In the genomic region with DNA sequence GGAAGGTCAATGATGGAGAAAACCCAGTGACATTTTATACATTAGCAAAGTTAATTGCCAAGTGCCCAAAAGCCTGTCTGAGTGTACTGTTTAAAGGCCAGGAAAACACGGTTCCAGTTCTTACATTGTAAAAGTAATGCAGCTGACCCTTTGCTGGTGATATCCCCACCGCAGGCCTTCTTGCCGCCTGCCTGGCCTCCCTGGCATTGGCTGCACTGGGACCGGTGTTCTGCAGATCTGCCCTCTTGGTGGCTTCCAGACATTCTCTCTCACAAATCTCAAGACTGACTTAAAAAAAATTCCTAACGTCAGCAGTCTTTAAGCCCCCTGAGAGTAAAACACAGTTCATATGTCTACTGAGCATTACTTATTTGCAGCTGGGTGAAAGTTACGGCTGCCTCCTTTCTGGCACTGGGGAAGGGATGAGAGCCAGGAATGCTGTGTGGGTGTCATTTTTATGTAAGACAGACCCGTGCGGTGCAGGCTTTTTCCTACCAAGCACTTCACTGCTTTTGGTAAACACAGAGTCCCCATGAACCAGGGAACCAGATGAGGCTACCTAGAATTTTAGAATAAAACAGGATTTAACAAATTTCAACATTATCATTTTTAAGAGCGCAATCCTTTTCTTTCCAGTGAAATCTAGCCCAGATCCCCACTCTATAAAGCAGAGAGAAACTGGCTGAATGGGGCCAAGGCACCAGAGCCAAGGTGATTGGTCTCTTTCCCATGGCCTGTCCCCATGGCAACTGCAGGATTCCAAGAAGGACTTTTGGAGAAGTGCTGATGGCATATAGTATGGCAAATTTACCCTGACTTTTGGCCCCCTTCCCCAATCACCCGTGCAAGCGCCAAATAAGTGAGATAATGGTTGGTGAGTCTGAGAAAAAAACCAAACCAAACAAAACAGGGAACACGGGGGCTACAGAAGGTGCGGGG, we compare ENCODE assay signal across 1 cellular context.
TF ChIP-seq lines count a peak whose summit lies in the region.

No MANE protein-coding gene starts in this region.

TF ChIP-seq in IMR-90, 13 proteins besides CTCF, POLR2A, EP300 and RAD21:
- TF ChIP-seq MAFK (IDR thresholded peaks at IDR 0.05; ENCODE audit: low read depth, low read length), result peak; percentile 69
- TF ChIP-seq FOS (IDR thresholded peaks at IDR 0.05; ENCODE audit: low read depth, low read length), result no peak
- peak; percentile 49; the same call in 1 of the 2 replicates for TF ChIP-seq BHLHE40 (IDR thresholded peaks at IDR 0.05; ENCODE audit: low read depth, low read length)
